In the genomic region with DNA sequence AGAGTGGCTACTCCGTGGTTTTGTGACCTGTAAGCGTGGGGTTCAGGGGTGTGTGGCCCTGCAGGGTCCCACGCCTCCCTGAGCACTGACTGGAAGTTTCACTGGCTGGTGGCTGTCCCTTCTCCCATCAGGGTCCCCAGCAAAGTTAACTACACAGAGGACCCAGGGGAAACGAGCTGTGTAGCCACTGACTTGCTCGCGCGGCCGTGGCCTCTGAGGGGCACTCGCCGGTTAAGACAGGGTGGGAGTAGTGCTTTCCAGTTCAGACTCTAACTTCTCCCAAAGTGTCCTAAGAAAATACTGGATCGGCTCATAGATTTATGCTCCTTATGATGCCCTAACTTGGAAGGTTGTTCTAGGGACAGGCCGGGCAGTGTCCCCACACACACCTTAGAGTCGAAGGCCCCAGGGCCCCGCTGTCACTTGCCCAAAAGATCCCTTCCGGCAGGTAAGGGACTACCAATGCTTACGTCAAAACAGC, we compare ENCODE assay signal across 23 cellular contexts. TPM values are rescaled to one million over a fixed set of nuclear protein-coding genes. Genes with fewer than 3 reads are reported as not detected.
DNase-seq lines count a peak whose midpoint lies in the region; ATAC-seq and TF ChIP-seq lines count a peak whose summit lies in the region.
"Had no signal": no experiment of that assay in that cellular context is flagged by ENCODE, and none has a peak within 500 bp of the region (broad histone marks: within the 10 kb centered on the region; RNA-seq: fewer than 3 reads in every experiment).

No MANE protein-coding gene starts in this region.

- WGBS in gastroesophageal sphincter (ENCODE audit: low coverage in 1 of 2), 2 donors, result 89 to 97% methylated on average over 5 of the region's 16 CpGs

- H3K27ac Mint-ChIP-seq in Calu3 (ENCODE audit: unreplicated experiment), result no peak overlapping the region
- no peak overlapping the region for H3K27ac Mint-ChIP-seq in osteocyte (ENCODE audit: unreplicated experiment)
- H3K27ac Mint-ChIP-seq: activated CD4-positive, alpha-beta memory T cell treated with anti-CD3 and anti-CD28 coated beads for 36 hours had no signal

- TF ChIP-seq POLR2A in gastroesophageal sphincter (IDR thresholded peaks at IDR 0.05), result no peak

- H3K4me1 Mint-ChIP-seq in Calu3 (ENCODE audit: low read depth, unreplicated experiment), result no peaks in the 10 kb centered on the region
- peaks cover 11% of the 10 kb centered on the region for H3K4me1 Mint-ChIP-seq in osteocyte (ENCODE audit: unreplicated experiment)

- H3K27me3 Mint-ChIP-seq in Calu3 (ENCODE audit: unreplicated experiment) (no peaks in the 10 kb centered on the region), osteocyte (ENCODE audit: unreplicated experiment) (no peaks in the 10 kb centered on the region)
- H3K27me3 Mint-ChIP-seq: activated CD4-positive, alpha-beta memory T cell treated with anti-CD3 and anti-CD28 coated beads for 36 hours; brain had no signal

- CTCF ChIA-PET in Calu3 (lab: Charles Lee), result no interaction called here

- H3K4me3 ChIP-seq in colonic mucosa (no peak overlapping the region), gastroesophageal sphincter (no peak overlapping the region)
- H3K4me3 ChIP-seq: esophagus squamous epithelium, MG63, skin epidermis, tibial artery had no signal

- TF ChIP-seq CTCF in 22Rv1 (IDR thresholded peaks at IDR 0.05) (no peak), Calu3 (IDR thresholded peaks at IDR 0.05; ENCODE audit: unreplicated experiment) (no peak), colonic mucosa (IDR thresholded peaks at IDR 0.05) (no peak), osteocyte (IDR thresholded peaks at IDR 0.05) (no peak), gastroesophageal sphincter (IDR thresholded peaks at IDR 0.05) (no peak)

- ATAC-seq in gastroesophageal sphincter (no peak), left colon (no peak)

- H3K4me1 ChIP-seq in colonic mucosa (no peaks in the 10 kb centered on the region), gastroesophageal sphincter (no peaks in the 10 kb centered on the region)

- H3K9me3 ChIP-seq in colonic mucosa (no peaks in the 10 kb centered on the region), gastroesophageal sphincter (no peaks in the 10 kb centered on the region)
- H3K9me3 ChIP-seq: esophagus squamous epithelium, MG63, tibial artery had no signal

- H3K36me3 Mint-ChIP-seq in Calu3 (ENCODE audit: insufficient read depth, unreplicated experiment) (peaks cover 60% of the 10 kb centered on the region), osteocyte (ENCODE audit: unreplicated experiment) (peaks cover 38% of the 10 kb centered on the region)

- H3K27ac ChIP-seq in 22Rv1 (peak overlapping the region; percentile 33; the same call in 1 of the 2 replicates), colonic mucosa (no peak overlapping the region), gastroesophageal sphincter (no peak overlapping the region)
- H3K27ac ChIP-seq: skin epidermis, tibial artery had no signal

- no peaks in the 10 kb centered on the region for H3K9me3 Mint-ChIP-seq in Calu3 (ENCODE audit: low read depth, unreplicated experiment)
- H3K9me3 Mint-ChIP-seq in osteocyte (ENCODE audit: unreplicated experiment), result no peaks in the 10 kb centered on the region
- H3K9me3 Mint-ChIP-seq: activated CD4-positive, alpha-beta memory T cell treated with anti-CD3 and anti-CD28 coated beads for 36 hours; brain had no signal

- no peak for TF ChIP-seq EP300 in gastroesophageal sphincter (IDR thresholded peaks at IDR 0.05)

- DNase-seq in Calu3, result no peak
- DNase-seq in colonic mucosa, result peak; percentile 13
- DNase-seq in osteocyte (ENCODE audit: extremely low spot score, unreplicated experiment), result peak; percentile 59
- no peak for DNase-seq in DMS 273 treated with DMSO at 0.1 percent for 48 hours (lab: John Stamatoyannopoulos, UW)
- no peak for DNase-seq in left colon
- DNase-seq: activated CD4-positive, alpha-beta memory T cell treated with anti-CD3 and anti-CD28 coated beads for 36 hours; activated CD4-positive, CD25-positive, alpha-beta regulatory T cell; activated gamma-delta T cell; activated T-cell treated with anti-CD3 and anti-CD28 coated beads for 4 hours; C1 segment of cervical spinal cord; esophagus squamous epithelium; HCEC 1CT; KG1; mesenchymal stem cell; MG63; NCI-H1105 treated with DMSO at 0.1 percent for 48 hours; NCI-H1930; NCI-H526 treated with DMSO at 0.1 percent for 48 hours; tibial artery had no signal

- H3K9ac ChIP-seq in colonic mucosa (ENCODE audit: low read depth in 2 of 2, low read length in 2 of 2), result no peak overlapping the region

- TSS peak; percentile 12 for BruUV-seq in Calu3 (replicated peaks; lab: Mats Ljungman, UMichigan)

- H3K36me3 ChIP-seq in colonic mucosa (peaks cover 13% of the 10 kb centered on the region), gastroesophageal sphincter (peaks cover 0 to 100% of the 10 kb centered on the region in 2 donors)

- H3K4me3 Mint-ChIP-seq in Calu3 (ENCODE audit: low read depth, unreplicated experiment) (no peak overlapping the region), osteocyte (ENCODE audit: unreplicated experiment) (no peak overlapping the region)
- H3K4me3 Mint-ChIP-seq: activated CD4-positive, alpha-beta memory T cell treated with anti-CD3 and anti-CD28 coated beads for 36 hours; brain had no signal

- no peaks in the 10 kb centered on the region for H3K27me3 ChIP-seq in colonic mucosa
- H3K27me3 ChIP-seq in gastroesophageal sphincter, result no peaks in the 10 kb centered on the region
- H3K27me3 ChIP-seq: esophagus squamous epithelium, MG63, tibial artery had no signal

- intact Hi-C loops in Calu3 (cut with micrococcal nuclease; ENCODE audit: unreplicated experiment), result no loop called here
- intact Hi-C loops in colonic mucosa (cut with DNase I), result no loop called here
- intact Hi-C loops in left colon (cut with DNase I, micrococcal nuclease), result no loop called here

RNA-seq across cellular contexts. Expression of a gene that starts 28.2 kb away (rescaled TPM):
- total RNA-seq in Calu3 (2022) (29.9 and 30.4 TPM in 2 replicates), colonic mucosa (10 to 100 TPM; 25.7 to 41.5 TPM), osteocyte (32.5 and 37.8 TPM in 2 replicates), gastroesophageal sphincter (10 to 100 TPM; 14.5 to 19.4 (median 17.5) TPM), left colon (10 to 100 TPM; 28.2 to 28.7 TPM)

Comparison
In these comparisons a context has a peak if more than half of its experiments do, and no peak if none do; other contexts are left out.
1. DNase-seq: peak in colonic mucosa (single experiment) and osteocyte (single experiment); none in Calu3 (single experiment), DMS 273 treated with DMSO at 0.1 percent for 48 hours (single experiment) and left colon (0 of 2).